Comparison of ENCODE assay signal across 8 cellular contexts in genomic region chr13:52159159-52159982, GRCh38. TPM values are rescaled to one million over a fixed set of nuclear protein-coding genes. Genes with fewer than 3 reads are reported as not detected.
A peak's percentile ranks its signal among the peaks of the same experiment; 100 is the strongest.
DNase-seq lines count a peak whose midpoint lies in the region; ATAC-seq and TF ChIP-seq lines count a peak whose summit lies in the region.

NEK3 (minus strand) TSS chr13:52159597; CDS start chr13:52156191, 3,406 bp downstream.

- no peak for TF ChIP-seq CTCF in lower leg skin (IDR thresholded peaks at IDR 0.05)

- peak within 1 kb of the TSS; percentile 83 for H3K4me3 Mint-ChIP-seq in activated CD4-positive, alpha-beta memory T cell treated with anti-CD3 and anti-CD28 coated beads for 36 hours

- peaks cover 26% of the 10 kb centered on the region for H3K4me1 Mint-ChIP-seq in activated CD4-positive, alpha-beta memory T cell treated with anti-CD3 and anti-CD28 coated beads for 36 hours (ENCODE audit: low read depth)

- ATAC-seq in GM18873 (IDR thresholded peaks at IDR 0.05; ENCODE audit: low FRiP score, unreplicated experiment) (peak; percentile 50), HG03103 (IDR thresholded peaks at IDR 0.05; ENCODE audit: low read depth, unreplicated experiment) (peak; percentile 74)

- no peaks in the 10 kb centered on the region for H3K27me3 Mint-ChIP-seq in activated CD4-positive, alpha-beta memory T cell treated with anti-CD3 and anti-CD28 coated beads for 36 hours

- peak; percentile 79 for DNase-seq in AG08395 (ENCODE audit: low spot score)
- DNase-seq in NCI-H510A (lab: John Stamatoyannopoulos, UW) = peak; percentile 4
- peak; percentile 72 for DNase-seq in activated CD4-positive, alpha-beta memory T cell treated with anti-CD3 and anti-CD28 coated beads for 36 hours
- DNase-seq in effector CD4-positive, alpha-beta T cell = peak; percentile 15
- peak; percentile 57 to 93 for DNase-seq in lower leg skin (ENCODE audit: low spot score in 2 of 2)
- peak; percentile 26 to 48 for DNase-seq in stimulated activated CD4-positive, alpha-beta T cell treated with anti-CD3 and anti-CD28 coated beads, Interleukin-4, amount 100 ng/mL, for 4 hours

- WGBS in lower leg skin, 2 donors = 4 to 6% methylated on average over 27 to 48 of the region's 74 CpGs

- no peak for TF ChIP-seq POLR2A in lower leg skin (IDR thresholded peaks at IDR 0.05)

- CTCF ChIA-PET in activated CD4-positive, alpha-beta memory T cell treated with anti-CD3 and anti-CD28 coated beads for 36 hours (lab: Charles Lee) = no interaction called here

- peak within 1 kb of the TSS; percentile 68 for H3K27ac Mint-ChIP-seq in activated CD4-positive, alpha-beta memory T cell treated with anti-CD3 and anti-CD28 coated beads for 36 hours

- H3K36me3 Mint-ChIP-seq in activated CD4-positive, alpha-beta memory T cell treated with anti-CD3 and anti-CD28 coated beads for 36 hours = no peaks in the 10 kb centered on the region

- intact Hi-C loops in activated CD4-positive, alpha-beta memory T cell treated with anti-CD3 and anti-CD28 coated beads for 36 hours (cut with micrococcal nuclease) = loop anchor here (1.0 to 10.0 kb wide), 2 partner anchors 35 to 295 kb away; partner anchors contain the start of genes CKAP2 and VPS36
- intact Hi-C loops in lower leg skin (cut with DNase I; ENCODE audit: low total_unique reads) = no loop called here

- peak within 1 kb of the TSS; percentile 95 for H3K4me3 ChIP-seq in lower leg skin (ENCODE audit: low read depth, poor library complexity, severe bottlenecking)

- H3K9me3 Mint-ChIP-seq in activated CD4-positive, alpha-beta memory T cell treated with anti-CD3 and anti-CD28 coated beads for 36 hours = no peaks in the 10 kb centered on the region

- POLR2A ChIA-PET in activated CD4-positive, alpha-beta memory T cell treated with anti-CD3 and anti-CD28 coated beads for 36 hours (lab: Charles Lee) = no interaction called here

RNA-seq across cellular contexts. Expression of gene NEK3, which starts in this region (rescaled TPM):
- 10 to 100 TPM; 11.0 to 12.9 TPM for total RNA-seq in activated CD4-positive, alpha-beta memory T cell treated with anti-CD3 and anti-CD28 coated beads for 36 hours
- total RNA-seq in lower leg skin = 10 to 100 TPM in 2 of 4 donors, 1 to 10 TPM in 2; 8.5 to 16.6 (median 9.9) TPM

Comparison
In these comparisons a context has a peak if more than half of its experiments do, and no peak if none do; other contexts are left out.
1. Peak in every context shown above with its lines: DNase-seq, ATAC-seq and H3K4me3 ChIP-seq.
2. DNase-seq: peak in every context shown above with its lines; median percentile 79 in AG08395; 75 in lower leg skin; 72 in activated CD4-positive, alpha-beta memory T cell treated with anti-CD3 and anti-CD28 coated beads for 36 hours; 37 in stimulated activated CD4-positive, alpha-beta T cell treated with anti-CD3 and anti-CD28 coated beads, Interleukin-4, amount 100 ng/mL, for 4 hours; 15 in effector CD4-positive, alpha-beta T cell; 4 in NCI-H510A.